Comparison of ENCODE assay signal across 40 cellular contexts in the genomic region with DNA sequence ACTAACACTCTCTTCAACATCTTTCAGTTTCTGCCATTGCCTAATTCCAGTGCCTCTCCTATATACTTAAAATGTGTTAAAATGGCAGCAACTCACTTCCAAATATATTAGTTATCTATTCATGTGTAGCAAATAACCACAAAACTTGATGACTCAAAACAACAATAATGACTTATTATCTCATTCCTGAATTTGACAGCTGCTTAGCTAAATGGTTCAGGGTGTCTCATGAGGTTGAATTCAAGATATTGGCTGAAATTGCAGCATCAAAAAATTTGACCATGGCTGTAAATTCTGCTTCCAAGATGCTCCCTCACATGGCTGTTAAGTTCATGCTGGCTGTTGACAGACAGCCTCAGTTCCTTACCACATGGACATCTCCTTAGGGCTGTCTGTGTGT. TPM values are rescaled to one million over a fixed set of nuclear protein-coding genes. Genes with fewer than 3 reads are reported as not detected.
"Had no signal": no experiment of that assay in that cellular context is flagged by ENCODE, and none has a peak within 500 bp of the region (broad histone marks: within the 10 kb centered on the region; RNA-seq: fewer than 3 reads in every experiment).

No MANE protein-coding gene starts in this region.

- H3K9me3 Mint-ChIP-seq: activated T-helper 2 cell treated with anti-CD3 and anti-CD28 coated beads, Interferon-gamma antibody, Interleukin-2, Interleukin-4, amounts not matched to agents 10 μg/mL and 5 μg/mL and 100 μg/mL, durations not matched to agents 14 hours and 24 hours and 36 hours; T-helper 2 cell treated with Interferon-gamma antibody and Interleukin-4, amounts not matched to agents 5 μg/mL and 100 μg/mL, for 36 hours had no signal

- DNase-seq: activated B cell treated with CpG ODN at 0.5 μM for 24 hours; activated CD4-positive, alpha-beta memory T cell treated with anti-CD3 and anti-CD28 coated beads for 36 hours; activated CD4-positive, alpha-beta T cell treated with anti-CD3 and anti-CD28 coated beads for 36 hours; activated CD4-positive, alpha-beta T cell treated with anti-CD3 and anti-CD28 coated beads, Interleukin-2, amount 10 ng/mL, durations not matched to agents 24 days and 14 days; activated CD8-positive, alpha-beta memory T cell treated with anti-CD3 and anti-CD28 coated beads, Interleukin-2, amount 10 ng/mL, durations not matched to agents 7 days and 5 days; activated CD8-positive, alpha-beta memory T cell treated with anti-CD3 and anti-CD28 coated beads, Interleukin-2, amount 50 U/mL, for 4 hours; activated CD8-positive, alpha-beta T cell treated with anti-CD3 and anti-CD28 coated beads, Interleukin-2, amount 10 ng/mL, durations not matched to agents 7 days and 5 days; activated effector memory CD4-positive, alpha-beta T cell treated with anti-CD3 and anti-CD28 coated beads, Interleukin-2, amount 50 U/mL, for 16 hours; activated naive CD4-positive, alpha-beta T cell treated with anti-CD3 and anti-CD28 coated beads for 36 hours; activated naive CD8-positive, alpha-beta T cell treated with anti-CD3 and anti-CD28 coated beads for 36 hours; activated naive CD8-positive, alpha-beta T cell treated with anti-CD3 and anti-CD28 coated beads, Interleukin-2, amount 50 U/mL, for 24 hours; activated T-cell treated with anti-CD3 and anti-CD28 coated beads, Interleukin-2, amount 50 U/mL, for 1 hour; activated T-cell treated with anti-CD3 and anti-CD28 coated beads, Interleukin-2, amount 50 U/mL, for 48 hours; adrenal gland; amygdala; central memory CD4-positive, alpha-beta T cell; cerebellar nuclear complex; colonic mucosa; effector CD8-positive, alpha-beta T cell; erythroblast; foreskin melanocyte; SW 1271; T-helper 1 cell; T-helper 17 cell; T1000; WERI-Rb-1 had no signal

- H3K9me3 ChIP-seq: adrenal gland, colonic mucosa had no signal

- H3K27ac Mint-ChIP-seq: activated B cell treated with CpG ODN at 0.5 μM for 24 hours; activated CD4-positive, alpha-beta memory T cell treated with anti-CD3 and anti-CD28 coated beads for 36 hours; activated CD4-positive, alpha-beta T cell treated with anti-CD3 and anti-CD28 coated beads for 36 hours; activated CD4-positive, alpha-beta T cell treated with anti-CD3 and anti-CD28 coated beads, Interleukin-2, amount 10 ng/mL, durations not matched to agents 24 days and 14 days; activated CD8-positive, alpha-beta memory T cell treated with anti-CD3 and anti-CD28 coated beads, Interleukin-2, amount 10 ng/mL, durations not matched to agents 7 days and 5 days; activated CD8-positive, alpha-beta T cell treated with anti-CD3 and anti-CD28 coated beads, Interleukin-2, amount 10 ng/mL, durations not matched to agents 7 days and 5 days; activated naive CD4-positive, alpha-beta T cell treated with anti-CD3 and anti-CD28 coated beads for 36 hours; activated naive CD4-positive, alpha-beta T cell treated with anti-CD3 and anti-CD28 coated beads, Interleukin-2, amount 50 U/mL, for 24 hours; activated naive CD8-positive, alpha-beta T cell treated with anti-CD3 and anti-CD28 coated beads for 36 hours; activated naive CD8-positive, alpha-beta T cell treated with anti-CD3 and anti-CD28 coated beads, Interleukin-2, amount 50 U/mL, for 24 hours; activated T-helper 1 cell treated with anti-CD3 and anti-CD28 coated beads, Interleukin-12 subunit alpha, Interleukin-12 subunit beta, Interleukin-2, Interleukin-4 antibody, amounts not matched to agents 30 ng/mL and 10 ng/mL and 1 ng/mL, durations not matched to agents 14 hours and 24 hours and 36 hours; activated T-helper 2 cell treated with anti-CD3 and anti-CD28 coated beads, Interferon-gamma antibody, Interleukin-2, Interleukin-4, amounts not matched to agents 10 μg/mL and 5 μg/mL and 100 μg/mL, durations not matched to agents 14 hours and 24 hours and 36 hours; brain; T-helper 17 cell; T-helper 2 cell treated with Interferon-gamma antibody and Interleukin-4, amounts not matched to agents 5 μg/mL and 100 μg/mL, for 36 hours had no signal

- ATAC-seq: activated CD4-positive, alpha-beta T cell treated with anti-CD3 and anti-CD28 coated beads for 36 hours; activated CD4-positive, CD25-positive, alpha-beta regulatory T cell treated with anti-CD3 and anti-CD28 coated beads, Interleukin-2, amount 50 U/mL, for 24 hours; activated CD8-positive, alpha-beta memory T cell treated with anti-CD3 and anti-CD28 coated beads, Interleukin-2, amount 10 ng/mL, durations not matched to agents 7 days and 5 days; activated CD8-positive, alpha-beta T cell treated with anti-CD3 and anti-CD28 coated beads, Interleukin-2, amount 10 ng/mL, durations not matched to agents 7 days and 5 days; activated naive CD8-positive, alpha-beta T cell treated with anti-CD3 and anti-CD28 coated beads, Interleukin-2, amount 50 U/mL, for 24 hours; gastroesophageal sphincter; T-helper 17 cell had no signal

- H3K36me3 ChIP-seq: adrenal gland, ascending aorta, breast epithelium, cardiac muscle cell, colonic mucosa, esophagus muscularis mucosa, gastroesophageal sphincter, WERI-Rb-1 had no signal

- H3K4me3 Mint-ChIP-seq: activated B cell treated with CpG ODN at 0.5 μM for 24 hours; activated CD4-positive, alpha-beta memory T cell treated with anti-CD3 and anti-CD28 coated beads for 36 hours; activated CD4-positive, alpha-beta T cell treated with anti-CD3 and anti-CD28 coated beads for 36 hours; activated CD4-positive, alpha-beta T cell treated with anti-CD3 and anti-CD28 coated beads, Interleukin-2, amount 10 ng/mL, durations not matched to agents 24 days and 14 days; activated CD8-positive, alpha-beta memory T cell treated with anti-CD3 and anti-CD28 coated beads, Interleukin-2, amount 10 ng/mL, durations not matched to agents 7 days and 5 days; activated CD8-positive, alpha-beta T cell treated with anti-CD3 and anti-CD28 coated beads, Interleukin-2, amount 10 ng/mL, durations not matched to agents 7 days and 5 days; activated naive CD4-positive, alpha-beta T cell treated with anti-CD3 and anti-CD28 coated beads for 36 hours; activated naive CD4-positive, alpha-beta T cell treated with anti-CD3 and anti-CD28 coated beads, Interleukin-2, amount 50 U/mL, for 24 hours; activated naive CD8-positive, alpha-beta T cell treated with anti-CD3 and anti-CD28 coated beads for 36 hours; activated naive CD8-positive, alpha-beta T cell treated with anti-CD3 and anti-CD28 coated beads, Interleukin-2, amount 50 U/mL, for 24 hours; activated T-helper 1 cell treated with anti-CD3 and anti-CD28 coated beads, Interleukin-12 subunit alpha, Interleukin-12 subunit beta, Interleukin-2, Interleukin-4 antibody, amounts not matched to agents 30 ng/mL and 10 ng/mL and 1 ng/mL, durations not matched to agents 14 hours and 24 hours and 36 hours; brain; T-helper 17 cell; T-helper 2 cell treated with Interferon-gamma antibody and Interleukin-4, amounts not matched to agents 5 μg/mL and 100 μg/mL, for 36 hours had no signal

- H3K4me1 ChIP-seq: adrenal gland, ascending aorta, breast epithelium, colonic mucosa, esophagus muscularis mucosa, gastroesophageal sphincter had no signal

- H3K27ac ChIP-seq: adrenal gland, ascending aorta, breast epithelium, cardiac muscle cell, colonic mucosa, esophagus muscularis mucosa, gastroesophageal sphincter, WERI-Rb-1 had no signal

- H3K4me3 ChIP-seq: adrenal gland, ascending aorta, breast epithelium, cardiac muscle cell, colonic mucosa, esophagus muscularis mucosa, gastroesophageal sphincter had no signal

- H3K27me3 ChIP-seq: adrenal gland, ascending aorta, breast epithelium, cardiac muscle cell, colonic mucosa, esophagus muscularis mucosa had no signal

- H3K36me3 Mint-ChIP-seq: activated CD4-positive, alpha-beta memory T cell treated with anti-CD3 and anti-CD28 coated beads for 36 hours; activated CD8-positive, alpha-beta memory T cell treated with anti-CD3 and anti-CD28 coated beads, Interleukin-2, amount 10 ng/mL, durations not matched to agents 7 days and 5 days; activated naive CD4-positive, alpha-beta T cell treated with anti-CD3 and anti-CD28 coated beads, Interleukin-2, amount 50 U/mL, for 24 hours; activated naive CD8-positive, alpha-beta T cell treated with anti-CD3 and anti-CD28 coated beads for 36 hours; brain had no signal

- H3K27me3 Mint-ChIP-seq: T-helper 17 cell had no signal

- H3K4me1 Mint-ChIP-seq: activated B cell treated with CpG ODN at 0.5 μM for 24 hours; activated CD4-positive, alpha-beta T cell treated with anti-CD3 and anti-CD28 coated beads for 36 hours; activated CD4-positive, alpha-beta T cell treated with anti-CD3 and anti-CD28 coated beads, Interleukin-2, amount 10 ng/mL, durations not matched to agents 24 days and 14 days; activated CD8-positive, alpha-beta memory T cell treated with anti-CD3 and anti-CD28 coated beads, Interleukin-2, amount 10 ng/mL, durations not matched to agents 7 days and 5 days; activated naive CD4-positive, alpha-beta T cell treated with anti-CD3 and anti-CD28 coated beads, Interleukin-2, amount 50 U/mL, for 24 hours; activated naive CD8-positive, alpha-beta T cell treated with anti-CD3 and anti-CD28 coated beads for 36 hours; activated naive CD8-positive, alpha-beta T cell treated with anti-CD3 and anti-CD28 coated beads, Interleukin-2, amount 50 U/mL, for 24 hours; brain; T-helper 17 cell had no signal

RNA-seq across cellular contexts. Expression of gene PITX2, which starts 25.3 kb away (rescaled TPM):
- total RNA-seq: activated B cell treated with CpG ODN at 0.5 μM for 24 hours; activated CD4-positive, alpha-beta memory T cell treated with anti-CD3 and anti-CD28 coated beads for 36 hours; activated CD8-positive, alpha-beta memory T cell treated with anti-CD3 and anti-CD28 coated beads for 36 hours; activated CD8-positive, alpha-beta memory T cell treated with anti-CD3 and anti-CD28 coated beads, Interleukin-2, amount 10 ng/mL, durations not matched to agents 7 days and 5 days; activated CD8-positive, alpha-beta T cell treated with anti-CD3 and anti-CD28 coated beads, Interleukin-2, amount 10 ng/mL, durations not matched to agents 7 days and 5 days; activated naive CD4-positive, alpha-beta T cell treated with anti-CD3 and anti-CD28 coated beads for 36 hours; activated naive CD8-positive, alpha-beta T cell treated with anti-CD3 and anti-CD28 coated beads for 36 hours; activated T-helper 1 cell treated with anti-CD3 and anti-CD28 coated beads, Interleukin-12 subunit alpha, Interleukin-12 subunit beta, Interleukin-2, Interleukin-4 antibody, amounts not matched to agents 30 ng/mL and 10 ng/mL and 1 ng/mL, durations not matched to agents 14 hours and 24 hours and 36 hours; activated T-helper 2 cell treated with anti-CD3 and anti-CD28 coated beads, Interferon-gamma antibody, Interleukin-2, Interleukin-4, amounts not matched to agents 10 μg/mL and 5 μg/mL and 100 μg/mL, durations not matched to agents 14 hours and 24 hours and 36 hours; adrenal gland; ascending aorta; dermis microvascular lymphatic vessel endothelial cell; glomerular endothelial cell; T-helper 17 cell had no signal
- polyA plus RNA-seq: adrenal gland had no signal
